Comparison of ENCODE assay signal across 35 cellular contexts in genomic region chr4:125461676-125462363, GRCh38.
"Had no signal": no experiment of that assay in that cellular context is flagged by ENCODE, and none has a peak within 500 bp of the region (broad histone marks: within the 10 kb centered on the region; RNA-seq: fewer than 3 reads in every experiment).

No MANE protein-coding gene starts in this region.

- H3K4me3 ChIP-seq: ascending aorta, cardiac muscle cell, coronary artery, dorsolateral prefrontal cortex, left lung, lower lobe of right lung, ovary, right lobe of liver, thyroid gland, upper lobe of left lung, vagina had no signal

- H3K4me1 Mint-ChIP-seq: activated naive CD8-positive, alpha-beta T cell treated with anti-CD3 and anti-CD28 coated beads, Interleukin-2, amount 10 ng/mL, durations not matched to agents 7 days and 5 days; stimulated activated effector memory CD8-positive, alpha-beta T cell treated with anti-CD3 and anti-CD28 coated beads, Interleukin-12 subunit alpha, Interleukin-12 subunit beta, amount 100 ng/mL, for 72 hours; stimulated activated naive CD8-positive, alpha-beta T cell treated with anti-CD3 and anti-CD28 coated beads, Interleukin-15, amount 100 ng/mL, for 72 hours had no signal

- H3K4me1 ChIP-seq: ascending aorta, left lung, lower lobe of right lung, right lobe of liver, thyroid gland, upper lobe of left lung, vagina had no signal

- H3K9me3 ChIP-seq: ascending aorta, lower lobe of right lung, ovary, right lobe of liver, thyroid gland, upper lobe of left lung, vagina had no signal

- H3K27ac Mint-ChIP-seq: activated naive CD4-positive, alpha-beta T cell treated with anti-CD3 and anti-CD28 coated beads for 36 hours; activated naive CD8-positive, alpha-beta T cell treated with anti-CD3 and anti-CD28 coated beads, Interleukin-2, amount 10 ng/mL, durations not matched to agents 7 days and 5 days; activated T-helper 1 cell treated with anti-CD3 and anti-CD28 coated beads, Interleukin-12 subunit alpha, Interleukin-12 subunit beta, Interleukin-2, Interleukin-4 antibody, amounts not matched to agents 30 ng/mL and 10 ng/mL and 1 ng/mL, durations not matched to agents 14 hours and 24 hours and 36 hours; brain; nephron; progenitor cell of endocrine pancreas; stimulated activated effector memory CD8-positive, alpha-beta T cell treated with anti-CD3 and anti-CD28 coated beads, Interleukin-12 subunit alpha, Interleukin-12 subunit beta, amount 100 ng/mL, for 72 hours; stimulated activated naive CD8-positive, alpha-beta T cell treated with anti-CD3 and anti-CD28 coated beads, Interleukin-15, amount 100 ng/mL, for 72 hours; T-helper 1 cell treated with Interleukin-12 subunit alpha and Interleukin-12 subunit beta and Interleukin-4 antibody, amounts not matched to agents 30 μg/mL and 1 μg/mL, for 36 hours had no signal

- H3K27ac ChIP-seq: ascending aorta, cardiac muscle cell, coronary artery, dorsolateral prefrontal cortex, left lung, lower lobe of right lung, ovary, right lobe of liver, thyroid gland, upper lobe of left lung, vagina, VCaP had no signal

- H3K36me3 ChIP-seq: ascending aorta, cardiac muscle cell, left lung, lower lobe of right lung, ovary, right lobe of liver, thyroid gland, upper lobe of left lung, vagina had no signal

- H3K27me3 Mint-ChIP-seq: activated naive CD8-positive, alpha-beta T cell treated with anti-CD3 and anti-CD28 coated beads, Interleukin-2, amount 10 ng/mL, durations not matched to agents 7 days and 5 days; brain; progenitor cell of endocrine pancreas; stimulated activated naive CD8-positive, alpha-beta T cell treated with anti-CD3 and anti-CD28 coated beads, Interleukin-15, amount 100 ng/mL, for 72 hours had no signal

- H3K4me3 Mint-ChIP-seq: activated naive CD4-positive, alpha-beta T cell treated with anti-CD3 and anti-CD28 coated beads for 36 hours; activated naive CD8-positive, alpha-beta T cell treated with anti-CD3 and anti-CD28 coated beads, Interleukin-2, amount 10 ng/mL, durations not matched to agents 7 days and 5 days; activated T-helper 1 cell treated with anti-CD3 and anti-CD28 coated beads, Interleukin-12 subunit alpha, Interleukin-12 subunit beta, Interleukin-2, Interleukin-4 antibody, amounts not matched to agents 30 ng/mL and 10 ng/mL and 1 ng/mL, durations not matched to agents 14 hours and 24 hours and 36 hours; brain; nephron; stimulated activated effector memory CD8-positive, alpha-beta T cell treated with anti-CD3 and anti-CD28 coated beads, Interleukin-12 subunit alpha, Interleukin-12 subunit beta, amount 100 ng/mL, for 72 hours; stimulated activated naive CD8-positive, alpha-beta T cell treated with anti-CD3 and anti-CD28 coated beads, Interleukin-15, amount 100 ng/mL, for 72 hours; T-helper 1 cell treated with Interleukin-12 subunit alpha and Interleukin-12 subunit beta and Interleukin-4 antibody, amounts not matched to agents 30 μg/mL and 1 μg/mL, for 36 hours had no signal

- H3K27me3 ChIP-seq: ascending aorta, cardiac muscle cell, dorsolateral prefrontal cortex, left lung, ovary, right lobe of liver, thyroid gland, upper lobe of left lung, vagina had no signal

- H3K36me3 Mint-ChIP-seq: activated naive CD8-positive, alpha-beta T cell treated with anti-CD3 and anti-CD28 coated beads, Interleukin-2, amount 10 ng/mL, durations not matched to agents 7 days and 5 days; stimulated activated effector memory CD8-positive, alpha-beta T cell treated with anti-CD3 and anti-CD28 coated beads, Interleukin-12 subunit alpha, Interleukin-12 subunit beta, amount 100 ng/mL, for 72 hours had no signal

- DNase-seq: activated CD4-positive, alpha-beta T cell treated with anti-CD3 and anti-CD28 coated beads for 48 hours; activated CD4-positive, alpha-beta T cell treated with anti-CD3 and anti-CD28 coated beads, Interleukin-2, amount 50 U/mL, for 48 hours; activated CD8-positive, alpha-beta memory T cell treated with anti-CD3 and anti-CD28 coated beads, Interleukin-2, amount 50 U/mL, for 4 hours; activated effector memory CD4-positive, alpha-beta T cell treated with anti-CD3 and anti-CD28 coated beads, Interleukin-2, amount 50 U/mL, for 16 hours; activated naive CD4-positive, alpha-beta T cell treated with anti-CD3 and anti-CD28 coated beads for 36 hours; activated naive CD8-positive, alpha-beta T cell treated with anti-CD3 and anti-CD28 coated beads, Interleukin-2, amount 10 ng/mL, durations not matched to agents 7 days and 5 days; activated T-cell treated with anti-CD3 and anti-CD28 coated beads, Interleukin-2, amount 50 U/mL, for 1 hour; cerebellar nuclear complex; dorsolateral prefrontal cortex; effector memory CD4-positive, alpha-beta T cell; foreskin fibroblast; head of caudate nucleus; hypothalamus; left lung; lower lobe of right lung; mesenchymal stem cell; ovary; right lobe of liver; stimulated activated CD4-positive, alpha-beta T cell treated with anti-CD3 and anti-CD28 coated beads, Interleukin-12 subunit alpha, Interleukin-12 subunit beta, amount 100 ng/mL, for 4 hours; stimulated activated CD4-positive, alpha-beta T cell treated with anti-CD3 and anti-CD28 coated beads, Interleukin-4, amount 100 ng/mL, for 24 hours; stimulated activated naive CD8-positive, alpha-beta T cell treated with anti-CD3 and anti-CD28 coated beads, Interleukin-15, amount 100 ng/mL, for 72 hours; T-helper 9 cell; thyroid gland; upper lobe of left lung had no signal

- H3K9me3 Mint-ChIP-seq: activated naive CD8-positive, alpha-beta T cell treated with anti-CD3 and anti-CD28 coated beads, Interleukin-2, amount 10 ng/mL, durations not matched to agents 7 days and 5 days; activated T-helper 1 cell treated with anti-CD3 and anti-CD28 coated beads, Interleukin-12 subunit alpha, Interleukin-12 subunit beta, Interleukin-2, Interleukin-4 antibody, amounts not matched to agents 30 ng/mL and 10 ng/mL and 1 ng/mL, durations not matched to agents 14 hours and 24 hours and 36 hours; nephron; stimulated activated naive CD8-positive, alpha-beta T cell treated with anti-CD3 and anti-CD28 coated beads, Interleukin-15, amount 100 ng/mL, for 72 hours; T-helper 1 cell treated with Interleukin-12 subunit alpha and Interleukin-12 subunit beta and Interleukin-4 antibody, amounts not matched to agents 30 μg/mL and 1 μg/mL, for 36 hours had no signal
